ENCODE assay signal across 40 cellular contexts in the genomic region with DNA sequence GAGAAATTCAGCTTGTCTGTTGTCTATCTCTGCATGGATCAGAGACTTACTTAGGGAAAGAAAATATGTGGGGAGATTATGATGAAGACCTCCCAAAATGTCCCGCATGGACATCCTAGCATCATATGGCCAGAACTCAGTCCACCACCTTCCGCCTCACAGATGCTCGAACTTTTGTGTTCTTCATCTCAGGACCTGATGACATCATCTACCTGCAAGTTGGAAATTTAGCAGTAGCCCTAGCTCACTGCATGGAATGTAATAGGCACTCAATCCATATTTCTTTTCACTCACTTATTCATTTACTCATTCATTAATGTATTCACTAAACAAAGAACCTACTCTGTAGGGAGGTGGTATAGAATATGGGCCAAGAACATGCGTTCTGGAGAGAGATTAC.
"Had no signal": no experiment of that assay in that cellular context is flagged by ENCODE, and none has a peak within 500 bp of the region (broad histone marks: within the 10 kb centered on the region; RNA-seq: fewer than 3 reads in every experiment).

No MANE protein-coding gene starts in this region.

- H3K9me3 Mint-ChIP-seq: activated naive CD4-positive, alpha-beta T cell treated with anti-CD3 and anti-CD28 coated beads for 36 hours; activated naive CD4-positive, alpha-beta T cell treated with anti-CD3 and anti-CD28 coated beads, Interleukin-2, amount 10 ng/mL, durations not matched to agents 7 days and 5 days; activated naive CD4-positive, alpha-beta T cell treated with anti-CD3 and anti-CD28 coated beads, Interleukin-2, amount 50 U/mL, for 24 hours; activated naive CD4-positive, alpha-beta T cell treated with anti-CD3 and anti-CD28 coated beads, Interleukin-2, amount 50 U/mL, for 72 hours; activated naive CD8-positive, alpha-beta T cell treated with anti-CD3 and anti-CD28 coated beads for 36 hours; activated naive CD8-positive, alpha-beta T cell treated with anti-CD3 and anti-CD28 coated beads, Interleukin-2, amount 50 U/mL, for 24 hours; activated T-helper 17 cell treated with anti-CD3 and anti-CD28 coated beads, Interleukin-2, amount 50 U/mL, for 72 hours; brain; central memory CD8-positive, alpha-beta T cell had no signal

- H3K9me3 ChIP-seq: adrenal gland, ascending aorta, body of pancreas, breast epithelium had no signal

- DNase-seq: activated effector memory CD4-positive, alpha-beta T cell treated with anti-CD3 and anti-CD28 coated beads, Interleukin-2, amount 50 U/mL, for 16 hours; activated effector memory CD4-positive, alpha-beta T cell treated with Interleukin-2 at 50 U/mL for 16 hours; activated gamma-delta T cell; activated gamma-delta T cell treated with Interleukin-2 at 50 U/mL for 16 hours; activated naive CD4-positive, alpha-beta T cell; activated naive CD4-positive, alpha-beta T cell treated with anti-CD3 and anti-CD28 coated beads for 36 hours; activated naive CD4-positive, alpha-beta T cell treated with anti-CD3 and anti-CD28 coated beads, Interleukin-2, amount 10 ng/mL, durations not matched to agents 7 days and 5 days; activated naive CD4-positive, alpha-beta T cell treated with anti-CD3 and anti-CD28 coated beads, Interleukin-2, amount 50 U/mL, for 16 hours; activated naive CD4-positive, alpha-beta T cell treated with Interleukin-2 at 50 U/mL for 16 hours; activated naive CD8-positive, alpha-beta T cell treated with anti-CD3 and anti-CD28 coated beads for 36 hours; activated naive CD8-positive, alpha-beta T cell treated with anti-CD3 and anti-CD28 coated beads, Interleukin-2, amount 10 ng/mL, durations not matched to agents 7 days and 5 days; activated naive CD8-positive, alpha-beta T cell treated with anti-CD3 and anti-CD28 coated beads, Interleukin-2, amount 50 U/mL, for 24 hours; activated T-cell treated with anti-CD3 and anti-CD28 coated beads, Interleukin-2, amount 50 U/mL, for 1 hour; activated T-cell treated with anti-CD3 and anti-CD28 coated beads, Interleukin-2, amount 50 U/mL, for 24 hours; activated T-cell treated with anti-CD3 and anti-CD28 coated beads, Interleukin-2, amount 50 U/mL, for 4 hours; activated T-cell treated with anti-CD3 and anti-CD28 coated beads, Interleukin-2, amount 50 U/mL, for 48 hours; activated T-cell treated with anti-CD3 and anti-CD28 coated beads, Interleukin-2, amount 50 U/mL, for 72 hours; adrenal gland; amniotic stem cell; amygdala; anterior cingulate cortex; aorta; body of pancreas; brain microvascular endothelial cell; caudate nucleus; central memory CD4-positive, alpha-beta T cell; cerebellar nuclear complex had no signal

- H3K4me3 ChIP-seq: adrenal gland, ascending aorta, body of pancreas, breast epithelium, cardiac muscle cell had no signal

- H3K27me3 Mint-ChIP-seq: activated naive CD4-positive, alpha-beta T cell treated with anti-CD3 and anti-CD28 coated beads, Interleukin-2, amount 50 U/mL, for 24 hours; activated naive CD8-positive, alpha-beta T cell; activated T-cell treated with anti-CD3 and anti-CD28 coated beads, Interleukin-2, amount 50 U/mL, for 24 hours; activated T-helper 17 cell treated with anti-CD3 and anti-CD28 coated beads, Interleukin-2, amount 50 U/mL, for 72 hours; central memory CD8-positive, alpha-beta T cell had no signal

- H3K4me3 Mint-ChIP-seq: activated naive CD4-positive, alpha-beta T cell treated with anti-CD3 and anti-CD28 coated beads for 36 hours; activated naive CD4-positive, alpha-beta T cell treated with anti-CD3 and anti-CD28 coated beads, Interleukin-2, amount 10 ng/mL, durations not matched to agents 7 days and 5 days; activated naive CD4-positive, alpha-beta T cell treated with anti-CD3 and anti-CD28 coated beads, Interleukin-2, amount 50 U/mL, for 24 hours; activated naive CD8-positive, alpha-beta T cell; activated naive CD8-positive, alpha-beta T cell treated with anti-CD3 and anti-CD28 coated beads for 36 hours; activated naive CD8-positive, alpha-beta T cell treated with anti-CD3 and anti-CD28 coated beads, Interleukin-2, amount 10 ng/mL, durations not matched to agents 7 days and 5 days; activated naive CD8-positive, alpha-beta T cell treated with anti-CD3 and anti-CD28 coated beads, Interleukin-2, amount 50 U/mL, for 24 hours; activated T-cell treated with anti-CD3 and anti-CD28 coated beads, Interleukin-2, amount 50 U/mL, for 24 hours; activated T-cell treated with anti-CD3 and anti-CD28 coated beads, Interleukin-2, amount 50 U/mL, for 4 hours; activated T-cell treated with anti-CD3 and anti-CD28 coated beads, Interleukin-2, amount 50 U/mL, for 72 hours; activated T-helper 1 cell treated with anti-CD3 and anti-CD28 coated beads, Interleukin-12 subunit alpha, Interleukin-12 subunit beta, Interleukin-2, Interleukin-4 antibody, amounts not matched to agents 30 ng/mL and 10 ng/mL and 1 ng/mL, durations not matched to agents 14 hours and 24 hours and 36 hours; activated T-helper 17 cell treated with anti-CD3 and anti-CD28 coated beads, Interleukin-2, amount 50 U/mL, for 72 hours; brain; central memory CD8-positive, alpha-beta T cell had no signal

- FAIRE-seq: astrocyte, bronchial epithelial cell had no signal

- ATAC-seq: activated naive CD4-positive, alpha-beta T cell treated with anti-CD3 and anti-CD28 coated beads, Interleukin-2, amount 50 U/mL, for 72 hours; activated naive CD8-positive, alpha-beta T cell treated with anti-CD3 and anti-CD28 coated beads, Interleukin-2, amount 50 U/mL, for 24 hours; activated T-cell treated with anti-CD3 and anti-CD28 coated beads, Interleukin-2, amount 50 U/mL, for 4 hours; activated T-cell treated with anti-CD3 and anti-CD28 coated beads, Interleukin-2, amount 50 U/mL, for 72 hours; activated T-helper 17 cell treated with anti-CD3 and anti-CD28 coated beads, Interleukin-2, amount 50 U/mL, for 72 hours; body of pancreas had no signal

- H3K4me1 ChIP-seq: adrenal gland, ascending aorta, body of pancreas, breast epithelium had no signal

- H3K27ac ChIP-seq: adrenal gland, ascending aorta, body of pancreas, brain microvascular endothelial cell, breast epithelium, cardiac muscle cell had no signal

- H3K27ac Mint-ChIP-seq: activated naive CD4-positive, alpha-beta T cell treated with anti-CD3 and anti-CD28 coated beads for 36 hours; activated naive CD4-positive, alpha-beta T cell treated with anti-CD3 and anti-CD28 coated beads, Interleukin-2, amount 10 ng/mL, durations not matched to agents 7 days and 5 days; activated naive CD4-positive, alpha-beta T cell treated with anti-CD3 and anti-CD28 coated beads, Interleukin-2, amount 50 U/mL, for 24 hours; activated naive CD4-positive, alpha-beta T cell treated with anti-CD3 and anti-CD28 coated beads, Interleukin-2, amount 50 U/mL, for 72 hours; activated naive CD8-positive, alpha-beta T cell; activated naive CD8-positive, alpha-beta T cell treated with anti-CD3 and anti-CD28 coated beads for 36 hours; activated naive CD8-positive, alpha-beta T cell treated with anti-CD3 and anti-CD28 coated beads, Interleukin-2, amount 10 ng/mL, durations not matched to agents 7 days and 5 days; activated naive CD8-positive, alpha-beta T cell treated with anti-CD3 and anti-CD28 coated beads, Interleukin-2, amount 50 U/mL, for 24 hours; activated T-cell treated with anti-CD3 and anti-CD28 coated beads, Interleukin-2, amount 50 U/mL, for 24 hours; activated T-cell treated with anti-CD3 and anti-CD28 coated beads, Interleukin-2, amount 50 U/mL, for 72 hours; activated T-helper 1 cell treated with anti-CD3 and anti-CD28 coated beads, Interleukin-12 subunit alpha, Interleukin-12 subunit beta, Interleukin-2, Interleukin-4 antibody, amounts not matched to agents 30 ng/mL and 10 ng/mL and 1 ng/mL, durations not matched to agents 14 hours and 24 hours and 36 hours; activated T-helper 17 cell treated with anti-CD3 and anti-CD28 coated beads, Interleukin-2, amount 50 U/mL, for 72 hours; activated T-helper 2 cell treated with anti-CD3 and anti-CD28 coated beads, Interferon-gamma antibody, Interleukin-2, Interleukin-4, amounts not matched to agents 10 μg/mL and 5 μg/mL and 100 μg/mL, durations not matched to agents 14 hours and 24 hours and 36 hours; brain had no signal

- H3K36me3 Mint-ChIP-seq: activated naive CD4-positive, alpha-beta T cell treated with anti-CD3 and anti-CD28 coated beads, Interleukin-2, amount 10 ng/mL, durations not matched to agents 7 days and 5 days; activated naive CD4-positive, alpha-beta T cell treated with anti-CD3 and anti-CD28 coated beads, Interleukin-2, amount 50 U/mL, for 24 hours; activated naive CD4-positive, alpha-beta T cell treated with anti-CD3 and anti-CD28 coated beads, Interleukin-2, amount 50 U/mL, for 72 hours; activated naive CD8-positive, alpha-beta T cell; activated naive CD8-positive, alpha-beta T cell treated with anti-CD3 and anti-CD28 coated beads for 36 hours; brain had no signal

- H3K36me3 ChIP-seq: adrenal gland, ascending aorta, brain microvascular endothelial cell, breast epithelium, cardiac muscle cell had no signal

- H3K4me1 Mint-ChIP-seq: activated naive CD4-positive, alpha-beta T cell treated with anti-CD3 and anti-CD28 coated beads, Interleukin-2, amount 10 ng/mL, durations not matched to agents 7 days and 5 days; activated naive CD4-positive, alpha-beta T cell treated with anti-CD3 and anti-CD28 coated beads, Interleukin-2, amount 50 U/mL, for 24 hours; activated naive CD8-positive, alpha-beta T cell treated with anti-CD3 and anti-CD28 coated beads for 36 hours; activated naive CD8-positive, alpha-beta T cell treated with anti-CD3 and anti-CD28 coated beads, Interleukin-2, amount 10 ng/mL, durations not matched to agents 7 days and 5 days; activated naive CD8-positive, alpha-beta T cell treated with anti-CD3 and anti-CD28 coated beads, Interleukin-2, amount 50 U/mL, for 24 hours; activated T-helper 17 cell treated with anti-CD3 and anti-CD28 coated beads, Interleukin-2, amount 50 U/mL, for 72 hours; brain; central memory CD8-positive, alpha-beta T cell had no signal

- H3K27me3 ChIP-seq: adrenal gland, ascending aorta, body of pancreas, brain microvascular endothelial cell, breast epithelium, cardiac muscle cell had no signal
